ENCODE assay signal across 9 cellular contexts in the genomic region with DNA sequence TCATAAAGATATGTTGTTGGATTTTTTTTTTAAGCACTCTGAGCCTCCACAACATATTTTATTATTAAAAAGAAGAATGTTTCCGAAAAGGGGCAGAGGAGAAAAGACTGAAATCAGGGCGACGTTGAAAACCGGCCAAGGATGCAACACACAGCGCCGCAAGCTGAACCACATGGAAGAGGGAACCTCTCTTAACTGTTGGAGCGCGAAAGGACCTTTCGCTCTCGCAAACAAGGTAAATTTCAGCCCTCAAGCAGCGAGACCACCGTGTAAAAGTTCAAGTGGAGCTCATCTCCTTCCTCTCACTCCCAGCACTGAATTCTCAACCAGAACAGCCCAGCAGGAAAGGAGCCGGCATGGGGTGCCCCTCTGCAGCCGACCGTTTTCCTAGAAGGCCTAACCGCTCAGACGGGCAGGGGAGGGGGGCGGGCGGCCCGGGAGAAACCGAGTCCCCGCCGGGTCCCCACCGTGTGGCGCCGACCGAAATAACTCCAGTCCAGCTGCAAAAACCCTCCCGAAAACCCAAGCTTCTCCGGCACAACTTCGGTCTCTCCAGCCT. TPM values are rescaled to one million over a fixed set of nuclear protein-coding genes. Genes with fewer than 3 reads are reported as not detected.
DNase-seq lines count a peak whose midpoint lies in the region; ATAC-seq and TF ChIP-seq lines count a peak whose summit lies in the region.
"Had no signal": no experiment of that assay in that cellular context is flagged by ENCODE, and none has a peak within 500 bp of the region (broad histone marks: within the 10 kb centered on the region; RNA-seq: fewer than 3 reads in every experiment).

No MANE protein-coding gene starts in this region.

- H2BK12ac ChIP-seq in mesenchymal stem cell (ENCODE audit: low read length in 2 of 2) = no peak overlapping the region

- H3K18ac ChIP-seq in mesenchymal stem cell (ENCODE audit: low read depth in 1 of 2, low read length in 2 of 2) = peak overlapping the region; percentile 68 to 84

- H3K36me3 ChIP-seq in OCI-LY3 (replicated peaks; ENCODE audit: low read depth, low read length) (no peaks in the 10 kb centered on the region), mesenchymal stem cell (ENCODE audit: control insufficient read depth in 1 of 2, insufficient read depth in 2 of 2, low read depth in 1 of 2, low read length in 2 of 2) (no peaks in the 10 kb centered on the region), upper lobe of right lung (no peaks in the 10 kb centered on the region)

- H3K4me1 ChIP-seq in OCI-LY3 (ENCODE audit: low read length) (peaks cover 12% of the 10 kb centered on the region), mesenchymal stem cell (ENCODE audit: control insufficient read depth, insufficient read depth, low read depth, low read length) (peaks cover 3% of the 10 kb centered on the region), upper lobe of right lung (peaks cover 11% of the 10 kb centered on the region)

- peak overlapping the region; percentile 89 for H3K4me3 Mint-ChIP-seq in dendritic cell treated with granulocyte-macrophage colony-stimulating factor and Interleukin-4, amounts not matched to agents 40 ng/mL and 50 ng/mL, for 4 days

- peaks cover 6% of the 10 kb centered on the region; the same call in 1 of the 2 replicates for H3K79me2 ChIP-seq in OCI-LY3 (ENCODE audit: low read length)

- no peak for TF ChIP-seq CTCF in AG04449 (IDR thresholded peaks at IDR 0.05; ENCODE audit: insufficient read depth, low read length, missing control alignments)
- TF ChIP-seq CTCF in OCI-LY3 (IDR thresholded peaks at IDR 0.05; ENCODE audit: low read depth, low read length) = no peak
- TF ChIP-seq CTCF in upper lobe of right lung (IDR thresholded peaks at IDR 0.05) = no peak

- H2BK120ac ChIP-seq in mesenchymal stem cell (ENCODE audit: low read depth, low read length) = no peak overlapping the region

- no peak overlapping the region for H2AK5ac ChIP-seq in mesenchymal stem cell (ENCODE audit: low read length, severe bottlenecking)

- CTCF ChIA-PET in AG04449 (lab: Yijun Ruan, JAX) = interaction anchor here (1.5 kb wide), 1 partner anchor 62 kb away, joined by 5 read pairs; no protein-coding TSS in a partner anchor

- H3K4me2 ChIP-seq in OCI-LY3 (ENCODE audit: low read length) (peak overlapping the region; percentile 90), mesenchymal stem cell (ENCODE audit: low read length, poor library complexity, severe bottlenecking) (peak overlapping the region; percentile 73)

- peak overlapping the region in 1 of 2 experiments; percentile 69 for H3K14ac ChIP-seq in mesenchymal stem cell (ENCODE audit: low read length in 2 of 2)

- H4K8ac ChIP-seq in mesenchymal stem cell (ENCODE audit: low read length) = peak overlapping the region; percentile 19

- POLR2A ChIA-PET in AG04449 (lab: Yijun Ruan, JAX) = no interaction called here

- H3K23ac ChIP-seq in mesenchymal stem cell (ENCODE audit: low read length in 2 of 2) = peak overlapping the region in 1 of 2 experiments; percentile 47

- peaks cover 47% of the 10 kb centered on the region for H3K27me3 Mint-ChIP-seq in dendritic cell treated with granulocyte-macrophage colony-stimulating factor and Interleukin-4, amounts not matched to agents 40 ng/mL and 50 ng/mL, for 4 days

- H3K4ac ChIP-seq in mesenchymal stem cell (ENCODE audit: low read depth in 1 of 2, low read length in 2 of 2) = peak overlapping the region in 1 of 2 experiments; percentile 28

- H3K9ac ChIP-seq in OCI-LY3 (ENCODE audit: low read length) = peak overlapping the region; percentile 78
- peak overlapping the region; percentile 68 for H3K9ac ChIP-seq in mesenchymal stem cell (ENCODE audit: low read length)

- H3K27me3 ChIP-seq in OCI-LY3 (ENCODE audit: low read depth, low read length) (peaks cover 10% of the 10 kb centered on the region; the same call in 1 of the 2 replicates), mesenchymal stem cell (ENCODE audit: control insufficient read depth in 1 of 2, insufficient read depth in 1 of 2, low read length in 2 of 2) (peaks cover 0 to 57% of the 10 kb centered on the region in 2 experiments), upper lobe of right lung (peaks cover 8% of the 10 kb centered on the region)

- peak overlapping the region; percentile 70 for H3K27ac Mint-ChIP-seq in dendritic cell treated with granulocyte-macrophage colony-stimulating factor and Interleukin-4, amounts not matched to agents 40 ng/mL and 50 ng/mL, for 4 days

- peak overlapping the region; percentile 88 for H2AFZ ChIP-seq in OCI-LY3 (ENCODE audit: low read depth, low read length)
- H2AFZ ChIP-seq in mesenchymal stem cell (ENCODE audit: low read depth, low read length) = peak overlapping the region; percentile 59

- H2BK15ac ChIP-seq in mesenchymal stem cell (ENCODE audit: low read depth, poor library complexity, severe bottlenecking) = peak overlapping the region; percentile 93

- no peaks in the 10 kb centered on the region for H3K9me3 ChIP-seq in OCI-LY3 (ENCODE audit: insufficient read depth, low read length)
- H3K9me3 ChIP-seq in mesenchymal stem cell (ENCODE audit: control insufficient read depth, low read length) = no peaks in the 10 kb centered on the region
- H3K9me3 ChIP-seq in upper lobe of right lung = no peaks in the 10 kb centered on the region

- peak overlapping the region; percentile 64 for H3K4me3 ChIP-seq in AG04449 (ENCODE audit: low read depth, low read length)
- H3K4me3 ChIP-seq in OCI-LY3 (ENCODE audit: low read length) = peak overlapping the region; percentile 98
- H3K4me3 ChIP-seq in mesenchymal stem cell (ENCODE audit: insufficient read depth in 1 of 2, low read depth in 1 of 2, low read length in 2 of 2) = peak overlapping the region; percentile 83 to 84
- peak overlapping the region; percentile 70 for H3K4me3 ChIP-seq in upper lobe of right lung

- peaks cover 7% of the 10 kb centered on the region for H3K79me1 ChIP-seq in mesenchymal stem cell (replicated peaks; ENCODE audit: low read length, poor library complexity, severe bottlenecking)

- H4K20me1 ChIP-seq in OCI-LY3 (ENCODE audit: insufficient read depth, low read length) = no peaks in the 10 kb centered on the region

- H3K4me1 Mint-ChIP-seq in dendritic cell treated with granulocyte-macrophage colony-stimulating factor and Interleukin-4, amounts not matched to agents 40 ng/mL and 50 ng/mL, for 4 days (ENCODE audit: low read depth) = peaks cover 19% of the 10 kb centered on the region

- intact Hi-C loops in dendritic cell treated with granulocyte-macrophage colony-stimulating factor and Interleukin-4, amounts not matched to agents 40 ng/mL and 50 ng/mL, for 4 days (cut with micrococcal nuclease) = no loop called here
- intact Hi-C loops in upper lobe of right lung (cut with DNase I) = no loop called here

- DNase-seq in AG04449 (ENCODE audit: low read depth, low spot score) (no peak), mesenchymal stem cell (peak; percentile 39), upper lobe of right lung (no peak), DMS153 (lab: John Stamatoyannopoulos, UW) (no peak)

- H3K27ac ChIP-seq in OCI-LY3 (ENCODE audit: low read length) = no peak overlapping the region
- no peak overlapping the region for H3K27ac ChIP-seq in mesenchymal stem cell (ENCODE audit: low read length, poor library complexity, severe bottlenecking)
- H3K27ac ChIP-seq in upper lobe of right lung = no peak overlapping the region

- no peak overlapping the region for H4K91ac ChIP-seq in mesenchymal stem cell (ENCODE audit: low read length)

- ATAC-seq in GM18498 (IDR thresholded peaks at IDR 0.05; ENCODE audit: unreplicated experiment) (peak; percentile 4), HG02885 (IDR thresholded peaks at IDR 0.05; ENCODE audit: poor library complexity, unreplicated experiment) (peak; percentile 20), upper lobe of right lung (peak; percentile 19)

- 1% methylated on average over 28 of the region's 30 CpGs for WGBS in mesenchymal stem cell

- no peak overlapping the region for H2BK5ac ChIP-seq in mesenchymal stem cell (ENCODE audit: low read depth, low read length, poor library complexity, severe bottlenecking)

- H3K9me3 Mint-ChIP-seq in dendritic cell treated with granulocyte-macrophage colony-stimulating factor and Interleukin-4, amounts not matched to agents 40 ng/mL and 50 ng/mL, for 4 days = no peaks in the 10 kb centered on the region

- peaks cover 7% of the 10 kb centered on the region for H3K36me3 Mint-ChIP-seq in dendritic cell treated with granulocyte-macrophage colony-stimulating factor and Interleukin-4, amounts not matched to agents 40 ng/mL and 50 ng/mL, for 4 days (ENCODE audit: low read depth)

RNA-seq across cellular contexts. Expression of gene GPR63, which starts 0.6 kb away (rescaled TPM):
- polyA plus RNA-seq in mesenchymal stem cell (2013, experiment 1 of 2) = 5.3 TPM
- 5.4 TPM for polyA plus RNA-seq in mesenchymal stem cell (2013, experiment 2 of 2)
- total RNA-seq in upper lobe of right lung = 0.55 TPM
- total RNA-seq: M059J had no signal
